In genomic region chr19:48817585-48818124, GRCh38 we compare ENCODE assay signal across 1 cellular context.
TF ChIP-seq lines count a peak whose summit lies in the region.

No MANE protein-coding gene starts in this region.

TF ChIP-seq in GM12878, 131 proteins besides CTCF, POLR2A, EP300 and RAD21:
- TF ChIP-seq BMI1 (IDR thresholded peaks at IDR 0.05; ENCODE audit: borderline replicate concordance) (no peak), PKNOX1 (IDR thresholded peaks at IDR 0.05) (peak; percentile 49; the same call in 1 of the 2 replicates), MAX (IDR thresholded peaks at IDR 0.05; ENCODE audit: low read depth, low read length) (no peak), ZNF24 (IDR thresholded peaks at IDR 0.05) (peak; percentile 84), ELK1 (IDR thresholded peaks at IDR 0.05; ENCODE audit: low read depth, low read length) (no peak)
